1 cellular context compared by ENCODE assay signal in genomic region chr5:61731267-61731945, GRCh38.
TF ChIP-seq lines count a peak whose summit lies in the region.

No MANE protein-coding gene starts in this region.

TF ChIP-seq in GM23338, 12 proteins besides CTCF, POLR2A, EP300 and RAD21 (continued from another document):
- TF ChIP-seq, protein P1, sequence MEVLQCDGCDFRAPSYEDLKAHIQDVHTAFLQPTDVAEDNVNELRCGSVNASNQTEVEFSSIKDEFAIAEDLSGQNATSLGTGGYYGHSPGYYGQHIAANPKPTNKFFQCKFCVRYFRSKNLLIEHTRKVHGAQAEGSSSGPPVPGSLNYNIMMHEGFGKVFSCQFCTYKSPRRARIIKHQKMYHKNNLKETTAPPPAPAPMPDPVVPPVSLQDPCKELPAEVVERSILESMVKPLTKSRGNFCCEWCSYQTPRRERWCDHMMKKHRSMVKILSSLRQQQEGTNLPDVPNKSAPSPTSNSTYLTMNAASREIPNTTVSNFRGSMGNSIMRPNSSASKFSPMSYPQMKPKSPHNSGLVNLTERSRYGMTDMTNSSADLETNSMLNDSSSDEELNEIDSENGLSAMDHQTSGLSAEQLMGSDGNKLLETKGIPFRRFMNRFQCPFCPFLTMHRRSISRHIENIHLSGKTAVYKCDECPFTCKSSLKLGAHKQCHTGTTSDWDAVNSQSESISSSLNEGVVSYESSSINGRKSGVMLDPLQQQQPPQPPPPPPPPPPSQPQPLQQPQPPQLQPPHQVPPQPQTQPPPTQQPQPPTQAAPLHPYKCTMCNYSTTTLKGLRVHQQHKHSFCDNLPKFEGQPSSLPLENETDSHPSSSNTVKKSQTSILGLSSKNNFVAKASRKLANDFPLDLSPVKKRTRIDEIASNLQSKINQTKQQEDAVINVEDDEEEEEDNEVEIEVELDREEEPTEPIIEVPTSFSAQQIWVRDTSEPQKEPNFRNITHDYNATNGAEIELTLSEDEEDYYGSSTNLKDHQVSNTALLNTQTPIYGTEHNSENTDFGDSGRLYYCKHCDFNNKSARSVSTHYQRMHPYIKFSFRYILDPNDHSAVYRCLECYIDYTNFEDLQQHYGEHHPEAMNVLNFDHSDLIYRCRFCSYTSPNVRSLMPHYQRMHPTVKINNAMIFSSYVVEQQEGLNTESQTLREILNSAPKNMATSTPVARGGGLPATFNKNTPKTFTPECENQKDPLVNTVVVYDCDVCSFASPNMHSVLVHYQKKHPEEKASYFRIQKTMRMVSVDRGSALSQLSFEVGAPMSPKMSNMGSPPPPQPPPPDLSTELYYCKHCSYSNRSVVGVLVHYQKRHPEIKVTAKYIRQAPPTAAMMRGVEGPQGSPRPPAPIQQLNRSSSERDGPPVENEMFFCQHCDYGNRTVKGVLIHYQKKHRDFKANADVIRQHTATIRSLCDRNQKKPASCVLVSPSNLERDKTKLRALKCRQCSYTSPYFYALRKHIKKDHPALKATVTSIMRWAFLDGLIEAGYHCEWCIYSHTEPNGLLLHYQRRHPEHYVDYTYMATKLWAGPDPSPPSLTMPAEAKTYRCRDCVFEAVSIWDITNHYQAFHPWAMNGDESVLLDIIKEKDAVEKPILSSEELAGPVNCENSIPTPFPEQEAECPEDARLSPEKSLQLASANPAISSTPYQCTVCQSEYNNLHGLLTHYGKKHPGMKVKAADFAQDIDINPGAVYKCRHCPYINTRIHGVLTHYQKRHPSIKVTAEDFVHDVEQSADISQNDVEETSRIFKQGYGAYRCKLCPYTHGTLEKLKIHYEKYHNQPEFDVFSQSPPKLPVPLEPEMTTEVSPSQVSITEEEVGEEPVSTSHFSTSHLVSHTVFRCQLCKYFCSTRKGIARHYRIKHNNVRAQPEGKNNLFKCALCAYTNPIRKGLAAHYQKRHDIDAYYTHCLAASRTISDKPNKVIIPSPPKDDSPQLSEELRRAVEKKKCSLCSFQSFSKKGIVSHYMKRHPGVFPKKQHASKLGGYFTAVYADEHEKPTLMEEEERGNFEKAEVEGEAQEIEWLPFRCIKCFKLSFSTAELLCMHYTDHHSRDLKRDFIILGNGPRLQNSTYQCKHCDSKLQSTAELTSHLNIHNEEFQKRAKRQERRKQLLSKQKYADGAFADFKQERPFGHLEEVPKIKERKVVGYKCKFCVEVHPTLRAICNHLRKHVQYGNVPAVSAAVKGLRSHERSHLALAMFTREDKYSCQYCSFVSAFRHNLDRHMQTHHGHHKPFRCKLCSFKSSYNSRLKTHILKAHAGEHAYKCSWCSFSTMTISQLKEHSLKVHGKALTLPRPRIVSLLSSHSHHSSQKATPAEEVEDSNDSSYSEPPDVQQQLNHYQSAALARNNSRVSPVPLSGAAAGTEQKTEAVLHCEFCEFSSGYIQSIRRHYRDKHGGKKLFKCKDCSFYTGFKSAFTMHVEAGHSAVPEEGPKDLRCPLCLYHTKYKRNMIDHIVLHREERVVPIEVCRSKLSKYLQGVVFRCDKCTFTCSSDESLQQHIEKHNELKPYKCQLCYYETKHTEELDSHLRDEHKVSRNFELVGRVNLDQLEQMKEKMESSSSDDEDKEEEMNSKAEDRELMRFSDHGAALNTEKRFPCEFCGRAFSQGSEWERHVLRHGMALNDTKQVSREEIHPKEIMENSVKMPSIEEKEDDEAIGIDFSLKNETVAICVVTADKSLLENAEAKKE (CRISPR knock-in tag; IDR thresholded peaks at IDR 0.05), result no peak
- no peak for TF ChIP-seq JUNB (IDR thresholded peaks at IDR 0.05; ENCODE audit: unreplicated experiment)
- TF ChIP-seq STAT1 (IDR thresholded peaks at IDR 0.05; ENCODE audit: unreplicated experiment), result no peak
- TF ChIP-seq EZH2phosphoT487 (IDR thresholded peaks at IDR 0.05; ENCODE audit: unreplicated experiment), result no peak
- no peak for TF ChIP-seq NANOG (IDR thresholded peaks at IDR 0.05; ENCODE audit: borderline replicate concordance)
